ENCODE assay signal across 8 cellular contexts in genomic region chr6:87756858-87757257, GRCh38. TPM values are rescaled to one million over a fixed set of nuclear protein-coding genes. Genes with fewer than 3 reads are reported as not detected.
DNase-seq lines count a peak whose midpoint lies in the region; ATAC-seq and TF ChIP-seq lines count a peak whose summit lies in the region.

No MANE protein-coding gene starts in this region.

- peak; percentile 95 for ATAC-seq in HG02763 (IDR thresholded peaks at IDR 0.05; ENCODE audit: unreplicated experiment)
- peak; percentile 75 for ATAC-seq in omental fat pad (ENCODE audit: low FRiP score)

- no peak for TF ChIP-seq CTCF in omental fat pad (IDR thresholded peaks at IDR 0.05)

- DNase-seq in stimulated activated naive CD4-positive, alpha-beta T cell treated with Interleukin-2 at 50 U/mL for 16 hours (lab: John Stamatoyannopoulos, UW) = peak; percentile 40
- DNase-seq in stimulated activated naive CD4-positive, alpha-beta T cell (lab: John Stamatoyannopoulos, UW) = no peak
- peak; percentile 67 for DNase-seq in NCI-H69 (lab: John Stamatoyannopoulos, UW)
- DNase-seq in amniotic epithelial cell (ENCODE audit: low read depth) = peak; percentile 82
- no peak for DNase-seq in omental fat pad (ENCODE audit: low spot score)
- DNase-seq in NCI-H2196 treated with DMSO at 0.1 percent for 48 hours (lab: John Stamatoyannopoulos, UW; ENCODE audit: unreplicated experiment) = no peak
- DNase-seq in NCI-H1048 (lab: John Stamatoyannopoulos, UW) = no peak

RNA-seq across cellular contexts. Expression of gene AKIRIN2, which starts 54.8 kb away (rescaled TPM):
- total RNA-seq in omental fat pad = 10 to 100 TPM; 22.9 to 41.6 (median 34.6) TPM

Comparison
In these comparisons a context has a peak if more than half of its experiments do, and no peak if none do; other contexts are left out.
1. DNase-seq: peak in stimulated activated naive CD4-positive, alpha-beta T cell treated with Interleukin-2 at 50 U/mL for 16 hours (single experiment), NCI-H69 (single experiment) and amniotic epithelial cell (single experiment); none in stimulated activated naive CD4-positive, alpha-beta T cell (0 of 6), omental fat pad (single experiment), NCI-H2196 treated with DMSO at 0.1 percent for 48 hours (single experiment) and NCI-H1048 (single experiment).